10 cellular contexts compared by ENCODE assay signal in genomic region chr10:18607503-18607902, GRCh38. TPM values are rescaled to one million over a fixed set of nuclear protein-coding genes. Genes with fewer than 3 reads are reported as not detected.
DNase-seq lines count a peak whose midpoint lies in the region; ATAC-seq, FAIRE-seq and TF ChIP-seq lines count a peak whose summit lies in the region.
"Had no signal": no experiment of that assay in that cellular context is flagged by ENCODE, and none has a peak within 500 bp of the region (broad histone marks: within the 10 kb centered on the region; RNA-seq: fewer than 3 reads in every experiment).

No MANE protein-coding gene starts in this region.

- no peak overlapping the region for H3K27ac ChIP-seq in trophoblast cell (ENCODE audit: low read depth, low read length)
- H3K27ac ChIP-seq: ascending aorta, skin epidermis had no signal

- H4K8ac ChIP-seq in trophoblast cell (ENCODE audit: low read depth, low read length): no peak overlapping the region

- H3K36me3 ChIP-seq in trophoblast cell (ENCODE audit: control insufficient read depth in 1 of 2, insufficient read depth in 2 of 2, low read length in 2 of 2): peaks cover 0 to 3% of the 10 kb centered on the region in 2 experiments

- WGBS in trophoblast cell (ENCODE audit: extremely low coverage, insufficient coverage, insufficient read length): no CpG with 5 or more reads among the region's 1 CpG

- H3K4me1 ChIP-seq in trophoblast cell (ENCODE audit: control insufficient read depth in 1 of 2, insufficient read depth in 2 of 2, low read length in 2 of 2): peaks cover 3 to 11% of the 10 kb centered on the region in 2 experiments

- no peak overlapping the region for H2BK12ac ChIP-seq in trophoblast cell (ENCODE audit: low read length)

- in situ Hi-C loops in astrocyte of the spinal cord (cut with HindIII; ENCODE audit: low sequenced_read_pairs): no loop called here

- peaks cover 9% of the 10 kb centered on the region for H3K79me1 ChIP-seq in trophoblast cell (ENCODE audit: low read length)

- H3K79me2 ChIP-seq in trophoblast cell (ENCODE audit: control insufficient read depth, insufficient read depth, low read length, poor library complexity): no peaks in the 10 kb centered on the region

- peak; percentile 29 for DNase-seq in NCI-H2029 (lab: John Stamatoyannopoulos, UW)
- DNase-seq in NCI-H2029 treated with DMSO at 0.1 percent for 48 hours (lab: John Stamatoyannopoulos, UW): no peak
- peak; percentile 41 for DNase-seq in HTR-8/SVneo (ENCODE audit: insufficient read length, low spot score)
- peak; percentile 87 for DNase-seq in astrocyte of the spinal cord (ENCODE audit: low read depth, low spot score)
- peak; percentile 24 to 59 for DNase-seq in trophoblast cell
- DNase-seq in NCI-H128 (lab: John Stamatoyannopoulos, UW; ENCODE audit: unreplicated experiment): no peak

- H3K23ac ChIP-seq in trophoblast cell (ENCODE audit: low read length): no peak overlapping the region

- no peak overlapping the region for H2BK5ac ChIP-seq in trophoblast cell (ENCODE audit: low read depth, low read length, poor library complexity)

- no peak for ATAC-seq in GM19023 (IDR thresholded peaks at IDR 0.05; ENCODE audit: unreplicated experiment)
- ATAC-seq in HG03097 (IDR thresholded peaks at IDR 0.05; ENCODE audit: low FRiP score, unreplicated experiment): no peak

- no peak for FAIRE-seq in HTR-8/SVneo (lab: Jason Lieb, UNC)

- H4K91ac ChIP-seq in trophoblast cell (ENCODE audit: low read depth, low read length): no peak overlapping the region

- no peak overlapping the region for H4K12ac ChIP-seq in trophoblast cell (ENCODE audit: low read depth, low read length)

- no peak overlapping the region for H3K14ac ChIP-seq in trophoblast cell (ENCODE audit: low read length)

- no peaks in the 10 kb centered on the region for H3K9me3 ChIP-seq in trophoblast cell (ENCODE audit: insufficient read depth, low read depth, low read length)
- H3K9me3 ChIP-seq: ascending aorta had no signal

- no peak overlapping the region for H2AK5ac ChIP-seq in trophoblast cell (ENCODE audit: low read length)

- no peak for TF ChIP-seq CTCF in astrocyte of the spinal cord (IDR thresholded peaks at IDR 0.05; ENCODE audit: low read depth, low read length)

- H3K4me2 ChIP-seq in trophoblast cell (ENCODE audit: low read length): no peak overlapping the region

- H3K27me3 ChIP-seq in trophoblast cell (ENCODE audit: insufficient read depth, low read length): no peaks in the 10 kb centered on the region
- H3K27me3 ChIP-seq: ascending aorta had no signal

- no peak overlapping the region for H3K9ac ChIP-seq in trophoblast cell (ENCODE audit: low read length)

- H3K4me3 ChIP-seq in astrocyte of the spinal cord (ENCODE audit: low read depth, low read length): no peak overlapping the region
- no peak overlapping the region for H3K4me3 ChIP-seq in trophoblast cell (ENCODE audit: low read depth, low read length)
- H3K4me3 ChIP-seq: ascending aorta, skin epidermis had no signal

- no peak overlapping the region for H3K18ac ChIP-seq in trophoblast cell (ENCODE audit: low read length)

- no peak overlapping the region for H2BK120ac ChIP-seq in trophoblast cell (ENCODE audit: insufficient read depth, low read length, poor library complexity)

- H2AFZ ChIP-seq in trophoblast cell (ENCODE audit: insufficient read depth, low read length, poor library complexity): no peak overlapping the region

- no peak overlapping the region for H3K4ac ChIP-seq in trophoblast cell (ENCODE audit: low read depth, low read length)

RNA-seq across cellular contexts. Expression of gene NSUN6, which starts 43.9 kb away (rescaled TPM):
- 6.7 and 6.8 TPM in 2 replicates for polyA plus RNA-seq in trophoblast cell (2013)

RNA-seq across cellular contexts. Expression of gene ARL5B, which starts 51.7 kb away (rescaled TPM):
- polyA plus RNA-seq in trophoblast cell (2013): 24.5 and 25.7 TPM in 2 replicates

Comparison
In these comparisons a context has a peak if more than half of its experiments do, and no peak if none do; other contexts are left out.
1. DNase-seq: peak in NCI-H2029 (single experiment), HTR-8/SVneo (single experiment), astrocyte of the spinal cord (single experiment) and trophoblast cell (2 of 2); none in NCI-H2029 treated with DMSO at 0.1 percent for 48 hours (single experiment) and NCI-H128 (single experiment).